In genomic region chr2:77725045-77725444, GRCh38 we compare ENCODE assay signal across 29 cellular contexts.
"Had no signal": no experiment of that assay in that cellular context is flagged by ENCODE, and none has a peak within 500 bp of the region (broad histone marks: within the 10 kb centered on the region; RNA-seq: fewer than 3 reads in every experiment).

No MANE protein-coding gene starts in this region.

- H3K36me3 Mint-ChIP-seq: stimulated activated effector memory CD8-positive, alpha-beta T cell treated with anti-CD3 and anti-CD28 coated beads, Interleukin-12 subunit alpha, Interleukin-12 subunit beta, amount 100 ng/mL, for 72 hours; stimulated activated memory B cell treated with anti-CD40 and anti-IgM and Interleukin-4, amounts not matched to agents 10 μg/mL and 1 μg/mL and 100 μg/mL, for 72 hours; stimulated activated naive B cell treated with anti-CD40 and anti-IgM and Interleukin-4, amounts not matched to agents 10 μg/mL and 1 μg/mL and 100 μg/mL, for 72 hours; type B pancreatic cell had no signal

- H3K4me3 Mint-ChIP-seq: stimulated activated effector memory CD8-positive, alpha-beta T cell treated with anti-CD3 and anti-CD28 coated beads, Interleukin-12 subunit alpha, Interleukin-12 subunit beta, amount 100 ng/mL, for 72 hours; stimulated activated memory B cell treated with anti-CD40 and anti-IgM and Interleukin-4, amounts not matched to agents 10 μg/mL and 1 μg/mL and 100 μg/mL, for 72 hours; stimulated activated naive B cell treated with anti-CD40 and anti-IgM and Interleukin-4, amounts not matched to agents 10 μg/mL and 1 μg/mL and 100 μg/mL, for 72 hours; stimulated activated naive CD8-positive, alpha-beta T cell treated with anti-CD3 and anti-CD28 coated beads, Interleukin-15, amount 100 ng/mL, for 72 hours; stimulated activated naive CD8-positive, alpha-beta T cell treated with anti-CD3 and anti-CD28 coated beads, Interleukin-15, Interleukin-2, amounts not matched to agents 100 ng/mL and 50 ng/mL, for 24 hours; type B pancreatic cell had no signal

- ATAC-seq: stimulated activated effector memory CD8-positive, alpha-beta T cell treated with anti-CD3 and anti-CD28 coated beads, Interleukin-12 subunit alpha, Interleukin-12 subunit beta, amount 100 ng/mL, for 72 hours; stimulated activated memory B cell treated with anti-CD40 and anti-IgM and Interleukin-4, amounts not matched to agents 10 μg/mL and 1 μg/mL and 100 μg/mL, for 72 hours; stimulated activated naive B cell treated with anti-CD40 and anti-IgM and Interleukin-4, amounts not matched to agents 10 μg/mL and 1 μg/mL and 100 μg/mL, for 72 hours; stimulated activated naive CD8-positive, alpha-beta T cell treated with anti-CD3 and anti-CD28 coated beads, Interleukin-15, amount 100 ng/mL, for 72 hours; stimulated activated naive CD8-positive, alpha-beta T cell treated with anti-CD3 and anti-CD28 coated beads, Interleukin-15, Interleukin-2, amounts not matched to agents 100 U/mL and 50 U/mL, for 24 hours; upper lobe of right lung had no signal

- H3K36me3 ChIP-seq: stomach, suprapubic skin, thoracic aorta, thyroid gland, tibial artery, tibial nerve, transverse colon, upper lobe of left lung, upper lobe of right lung, uterus, vagina had no signal

- FAIRE-seq: urothelium cell line had no signal

- H3K27me3 Mint-ChIP-seq: stimulated activated memory B cell treated with anti-CD40 and anti-IgM and Interleukin-4, amounts not matched to agents 10 μg/mL and 1 μg/mL and 100 μg/mL, for 72 hours; stimulated activated naive B cell treated with anti-CD40 and anti-IgM and Interleukin-4, amounts not matched to agents 10 μg/mL and 1 μg/mL and 100 μg/mL, for 72 hours; stimulated activated naive CD8-positive, alpha-beta T cell treated with anti-CD3 and anti-CD28 coated beads, Interleukin-15, amount 100 ng/mL, for 72 hours; stimulated activated naive CD8-positive, alpha-beta T cell treated with anti-CD3 and anti-CD28 coated beads, Interleukin-15, Interleukin-2, amounts not matched to agents 100 ng/mL and 50 ng/mL, for 24 hours; type B pancreatic cell had no signal

- DNase-seq: stimulated activated CD4-positive, alpha-beta T cell treated with anti-CD3 and anti-CD28 coated beads, Interleukin-2, amount 100 ng/mL, for 48 hours; stimulated activated CD4-positive, alpha-beta T cell treated with anti-CD3 and anti-CD28 coated beads, Interleukin-4, amount 100 ng/mL, for 1 hour; stimulated activated CD4-positive, alpha-beta T cell treated with anti-CD3 and anti-CD28 coated beads, Interleukin-4, amount 100 ng/mL, for 24 hours; stimulated activated CD4-positive, alpha-beta T cell treated with anti-CD3 and anti-CD28 coated beads, Interleukin-4, amount 100 ng/mL, for 4 hours; stimulated activated CD8-positive, alpha-beta memory T cell treated with anti-CD3 and anti-CD28 coated beads, Interleukin-4, amount 100 ng/mL, for 48 hours; stimulated activated naive B cell treated with anti-CD40 and anti-IgM and Interleukin-4, amounts not matched to agents 10 μg/mL and 1 μg/mL and 100 μg/mL, for 72 hours; stimulated activated naive CD4-positive, alpha-beta T cell; stimulated activated naive CD4-positive, alpha-beta T cell treated with Interleukin-2 at 50 U/mL for 16 hours; stimulated activated naive CD8-positive, alpha-beta T cell treated with anti-CD3 and anti-CD28 coated beads, Interleukin-15, amount 100 ng/mL, for 72 hours; stimulated activated naive CD8-positive, alpha-beta T cell treated with anti-CD3 and anti-CD28 coated beads, Interleukin-15, Interleukin-2, amounts not matched to agents 100 U/mL and 50 U/mL, for 24 hours; stomach; substantia nigra; testis; thyroid gland; tibial artery; transverse colon; trophoblast cell; upper lobe of left lung; upper lobe of right lung; uterus had no signal

- H3K27ac ChIP-seq: stomach, suprapubic skin, testis, thoracic aorta, thyroid gland, tibial artery, tibial nerve, transverse colon, upper lobe of left lung, upper lobe of right lung, uterus, vagina had no signal

- H3K27ac Mint-ChIP-seq: stimulated activated effector memory CD8-positive, alpha-beta T cell treated with anti-CD3 and anti-CD28 coated beads, Interleukin-12 subunit alpha, Interleukin-12 subunit beta, amount 100 ng/mL, for 72 hours; stimulated activated memory B cell treated with anti-CD40 and anti-IgM and Interleukin-4, amounts not matched to agents 10 μg/mL and 1 μg/mL and 100 μg/mL, for 72 hours; stimulated activated naive B cell treated with anti-CD40 and anti-IgM and Interleukin-4, amounts not matched to agents 10 μg/mL and 1 μg/mL and 100 μg/mL, for 72 hours; stimulated activated naive CD8-positive, alpha-beta T cell treated with anti-CD3 and anti-CD28 coated beads, Interleukin-15, amount 100 ng/mL, for 72 hours; stimulated activated naive CD8-positive, alpha-beta T cell treated with anti-CD3 and anti-CD28 coated beads, Interleukin-15, Interleukin-2, amounts not matched to agents 100 ng/mL and 50 ng/mL, for 24 hours; type B pancreatic cell had no signal

- H3K27me3 ChIP-seq: stomach, suprapubic skin, testis, thyroid gland, tibial artery, tibial nerve, transverse colon, upper lobe of left lung, upper lobe of right lung, uterus, vagina had no signal

- H3K4me1 ChIP-seq: stomach, suprapubic skin, testis, thyroid gland, tibial artery, tibial nerve, transverse colon, upper lobe of left lung, upper lobe of right lung, uterus, vagina had no signal

- H3K4me1 Mint-ChIP-seq: stimulated activated effector memory CD8-positive, alpha-beta T cell treated with anti-CD3 and anti-CD28 coated beads, Interleukin-12 subunit alpha, Interleukin-12 subunit beta, amount 100 ng/mL, for 72 hours; stimulated activated memory B cell treated with anti-CD40 and anti-IgM and Interleukin-4, amounts not matched to agents 10 μg/mL and 1 μg/mL and 100 μg/mL, for 72 hours; stimulated activated naive B cell treated with anti-CD40 and anti-IgM and Interleukin-4, amounts not matched to agents 10 μg/mL and 1 μg/mL and 100 μg/mL, for 72 hours; stimulated activated naive CD8-positive, alpha-beta T cell treated with anti-CD3 and anti-CD28 coated beads, Interleukin-15, amount 100 ng/mL, for 72 hours had no signal

- H3K9me3 ChIP-seq: suprapubic skin, testis, thoracic aorta, thyroid gland, tibial artery, tibial nerve, transverse colon, upper lobe of right lung, uterus, vagina had no signal

- H3K4me3 ChIP-seq: stomach, suprapubic skin, testis, thoracic aorta, thyroid gland, tibial artery, tibial nerve, transverse colon, upper lobe of left lung, upper lobe of right lung, uterus, vagina had no signal

- H3K9me3 Mint-ChIP-seq: stimulated activated memory B cell treated with anti-CD40 and anti-IgM and Interleukin-4, amounts not matched to agents 10 μg/mL and 1 μg/mL and 100 μg/mL, for 72 hours; type B pancreatic cell had no signal
